Comparison of ENCODE assay signal across 19 cellular contexts in genomic region chr10:33196377-33196706, GRCh38.
A peak's percentile ranks its signal among the peaks of the same experiment; 100 is the strongest.
DNase-seq lines count a peak whose midpoint lies in the region; ATAC-seq and TF ChIP-seq lines count a peak whose summit lies in the region.
"Had no signal": no experiment of that assay in that cellular context is flagged by ENCODE, and none has a peak within 500 bp of the region (broad histone marks: within the 10 kb centered on the region; RNA-seq: fewer than 3 reads in every experiment).

No MANE protein-coding gene starts in this region.

- 57 to 82% (median 75%) methylated on average over 2 to 3 of the region's 3 CpGs for WGBS in heart left ventricle, 4 donors
- WGBS in right cardiac atrium: 63% methylated on average over 3 of the region's 3 CpGs

- peak overlapping the region; percentile 66 for H3K27ac Mint-ChIP-seq in osteocyte (ENCODE audit: unreplicated experiment)
- H3K27ac Mint-ChIP-seq: activated CD8-positive, alpha-beta T cell treated with anti-CD3 and anti-CD28 coated beads, Interleukin-2, amount 10 ng/mL, durations not matched to agents 7 days and 5 days; activated naive CD8-positive, alpha-beta T cell had no signal

- intact Hi-C loops in heart left ventricle (cut with DNase I) (loop anchor here in 7 of 10 donors (5.0 to 10.0 kb wide), 7 partner anchors 48 to 1441 kb away; partner anchors contain the start of gene NRP1 (in 3 of the 7)), left cardiac atrium (cut with DNase I) (loop anchor here in 1 of 2 donors (10.0 kb wide), 1 partner anchor 1448 kb away; no protein-coding TSS in a partner anchor), right cardiac atrium (cut with DNase I) (loop anchor here in 2 of 4 donors (5.0 to 10.0 kb wide), 4 partner anchors 68 to 1438 kb away; partner anchors contain the start of gene NRP1 (in 2 of the 2)), uterus (cut with DNase I; ENCODE audit: low total_unique reads) (loop anchor here (10.0 kb wide), 1 partner anchor 1438 kb away; no protein-coding TSS in a partner anchor), mucosa of descending colon (cut with DNase I, micrococcal nuclease) (no loop called here)

- H3K4me1 ChIP-seq in heart left ventricle (peaks cover 4 to 73% (median 47%) of the 10 kb centered on the region in 12 donors), right cardiac atrium (ENCODE audit: control insufficient read depth, insufficient read depth, low read length) (peaks cover 9% of the 10 kb centered on the region), uterus (no peaks in the 10 kb centered on the region), mucosa of descending colon (ENCODE audit: low read depth) (peaks cover 13% of the 10 kb centered on the region)

- no peaks in the 10 kb centered on the region for H3K27me3 Mint-ChIP-seq in osteocyte (ENCODE audit: unreplicated experiment)
- H3K27me3 Mint-ChIP-seq: activated naive CD8-positive, alpha-beta T cell had no signal

- peaks cover 60% of the 10 kb centered on the region for H3K4me1 Mint-ChIP-seq in osteocyte (ENCODE audit: unreplicated experiment)

- H3K27ac ChIP-seq in heart left ventricle (peak overlapping the region in 11 of 12 donors; percentile 32 to 74 (median 65)), right cardiac atrium (ENCODE audit: low read length) (peak overlapping the region; percentile 71), uterus (peak overlapping the region; percentile 52 to 60)
- H3K27ac ChIP-seq: brain microvascular endothelial cell, SJSA1 had no signal

- TF ChIP-seq CTCF in heart left ventricle (IDR thresholded peaks at IDR 0.05) (no peak), osteocyte (IDR thresholded peaks at IDR 0.05) (no peak), uterus (IDR thresholded peaks at IDR 0.05) (no peak), mucosa of descending colon (IDR thresholded peaks at IDR 0.05) (no peak)

- H3K4me3 ChIP-seq in heart left ventricle (no peak overlapping the region), right cardiac atrium (ENCODE audit: low read length) (no peak overlapping the region), uterus (no peak overlapping the region), mucosa of descending colon (no peak overlapping the region)
- H3K4me3 ChIP-seq: SJSA1 had no signal

- H3K4me3 Mint-ChIP-seq in osteocyte (ENCODE audit: unreplicated experiment): no peak overlapping the region
- H3K4me3 Mint-ChIP-seq: activated CD8-positive, alpha-beta T cell treated with anti-CD3 and anti-CD28 coated beads, Interleukin-2, amount 10 ng/mL, durations not matched to agents 7 days and 5 days; activated naive CD8-positive, alpha-beta T cell had no signal

- ATAC-seq in heart left ventricle (no peak), left cardiac atrium (no peak), right cardiac atrium (no peak), mucosa of descending colon (no peak)
- ATAC-seq: activated CD8-positive, alpha-beta T cell treated with anti-CD3 and anti-CD28 coated beads, Interleukin-2, amount 10 ng/mL, durations not matched to agents 7 days and 5 days had no signal

- no peaks in the 10 kb centered on the region for H3K9me3 Mint-ChIP-seq in osteocyte (ENCODE audit: unreplicated experiment)

- H3K36me3 Mint-ChIP-seq in osteocyte (ENCODE audit: unreplicated experiment): peaks cover 55% of the 10 kb centered on the region
- H3K36me3 Mint-ChIP-seq: activated naive CD8-positive, alpha-beta T cell had no signal

- H3K9me3 ChIP-seq in heart left ventricle: no peaks in the 10 kb centered on the region
- H3K9me3 ChIP-seq in right cardiac atrium (ENCODE audit: control insufficient read depth, low read length): no peaks in the 10 kb centered on the region
- H3K9me3 ChIP-seq in uterus: no peaks in the 10 kb centered on the region
- no peaks in the 10 kb centered on the region for H3K9me3 ChIP-seq in mucosa of descending colon
- H3K9me3 ChIP-seq: SJSA1 had no signal

- DNase-seq in heart left ventricle (no peak), left cardiac atrium (no peak), right cardiac atrium (no peak), osteocyte (ENCODE audit: extremely low spot score, unreplicated experiment) (peak; percentile 8), uterus (no peak), DMS114 treated with DMSO at 0.1 percent for 48 hours (lab: John Stamatoyannopoulos, UW; ENCODE audit: unreplicated experiment) (no peak), A172 (ENCODE audit: low spot score) (no peak), mucosa of descending colon (no peak)
- DNase-seq: activated CD4-positive, CD25-positive, alpha-beta regulatory T cell; activated CD8-positive, alpha-beta T cell treated with anti-CD3 and anti-CD28 coated beads, Interleukin-2, amount 10 ng/mL, durations not matched to agents 7 days and 5 days; activated T-cell treated with anti-CD3 and anti-CD28 coated beads, Interleukin-2, amount 50 U/mL, for 48 hours; brain microvascular endothelial cell; erythroblast; Kasumi-1; mesendoderm; NCI-H1092 treated with DMSO at 0.1 percent for 48 hours; NCI-H69 had no signal

- TF ChIP-seq POLR2A in heart left ventricle (IDR thresholded peaks at IDR 0.05) (no peak), uterus (IDR thresholded peaks at IDR 0.05) (no peak)

- H3K36me3 ChIP-seq in heart left ventricle: peaks cover 0 to 92% (median 83%) of the 10 kb centered on the region in 9 donors
- no peaks in the 10 kb centered on the region for H3K36me3 ChIP-seq in uterus
- H3K36me3 ChIP-seq in mucosa of descending colon (ENCODE audit: low read depth): no peaks in the 10 kb centered on the region

- H3K27me3 ChIP-seq in heart left ventricle: no peaks in the 10 kb centered on the region
- no peaks in the 10 kb centered on the region for H3K27me3 ChIP-seq in right cardiac atrium (ENCODE audit: control insufficient read depth, insufficient read depth)
- no peaks in the 10 kb centered on the region for H3K27me3 ChIP-seq in uterus
- H3K27me3 ChIP-seq: brain microvascular endothelial cell, SJSA1 had no signal

Comparison
In these comparisons a context has a peak if more than half of its experiments do, and no peak if none do; other contexts are left out.
1. intact Hi-C loops: an anchor here in heart left ventricle (5.0 to 10.0 kb wide) and uterus (10.0 kb wide); none called in mucosa of descending colon.